In genomic region chr4:15654556-15655222, GRCh38 we compare ENCODE assay signal across 8 cellular contexts. TPM values are rescaled to one million over a fixed set of nuclear protein-coding genes. Genes with fewer than 3 reads are reported as not detected.
DNase-seq lines count a peak whose midpoint lies in the region; ATAC-seq and TF ChIP-seq lines count a peak whose summit lies in the region.

No MANE protein-coding gene starts in this region.

- H3K27me3 ChIP-seq in skeletal muscle tissue (ENCODE audit: control insufficient read depth in 3 of 3, insufficient read depth in 3 of 3, low read length in 3 of 3) = no peaks in the 10 kb centered on the region

- ATAC-seq in HG03354 (IDR thresholded peaks at IDR 0.05; ENCODE audit: poor library complexity, severe bottlenecking, unreplicated experiment) = peak; percentile 59

- H3K9me3 ChIP-seq in SK-N-MC (ENCODE audit: low read depth, low read length) (no peaks in the 10 kb centered on the region), skeletal muscle tissue (ENCODE audit: control insufficient read depth in 3 of 3, low read length in 3 of 3) (no peaks in the 10 kb centered on the region)

- peak in 11 of 14 donors; percentile 27 to 84 (median 63) for DNase-seq in C1 segment of cervical spinal cord (lab: John Stamatoyannopoulos, UW)
- peak; percentile 13 for DNase-seq in GM19240 (ENCODE audit: insufficient read length, low spot score)
- DNase-seq in SK-N-MC (ENCODE audit: low read depth, low spot score) = no peak
- no peak for DNase-seq in astrocyte of the cerebellum (ENCODE audit: low read depth)
- peak; percentile 55 for DNase-seq in iPS-NIHi7 (ENCODE audit: extremely low spot score)
- DNase-seq in dedifferentiated amniotic fluid mesenchymal stem cell (ENCODE audit: extremely low spot score) = no peak

- H3K4me1 ChIP-seq in skeletal muscle tissue (ENCODE audit: control insufficient read depth in 3 of 3, insufficient read depth in 3 of 3, low read length in 3 of 3) = peaks cover 18 to 35% (median 29%) of the 10 kb centered on the region in 3 donors

- H3K9ac ChIP-seq in SK-N-MC (ENCODE audit: insufficient read length) (peak overlapping the region; percentile 85), skeletal muscle tissue (ENCODE audit: low read depth in 1 of 3, low read length in 3 of 3) (peak overlapping the region; percentile 87 to 90 (median 90))

- H3K36me3 ChIP-seq in SK-N-MC (ENCODE audit: insufficient read depth, low read length) = no peaks in the 10 kb centered on the region
- no peaks in the 10 kb centered on the region for H3K36me3 ChIP-seq in skeletal muscle tissue (ENCODE audit: control insufficient read depth in 3 of 3, insufficient read depth in 3 of 3, low read length in 3 of 3)

- H3K27ac ChIP-seq in SK-N-MC = peak overlapping the region; percentile 88
- H3K27ac ChIP-seq in skeletal muscle tissue (ENCODE audit: low read depth, low read length) = peak overlapping the region; percentile 99

- in situ Hi-C loops in astrocyte of the cerebellum (cut with HindIII; ENCODE audit: low sequenced_read_pairs) = no loop called here

- no peak for TF ChIP-seq CTCF in astrocyte of the cerebellum (IDR thresholded peaks at IDR 0.05; ENCODE audit: low read depth, low read length, missing control alignments)

- H3K4me3 ChIP-seq in SK-N-MC (peak overlapping the region; percentile 87), astrocyte of the cerebellum (ENCODE audit: low read depth, low read length) (peak overlapping the region; percentile 79), skeletal muscle tissue (ENCODE audit: low read length in 3 of 3) (peak overlapping the region; percentile 87 to 90 (median 89))

RNA-seq across cellular contexts. Expression of gene FBXL5, which starts 0.5 kb away (rescaled TPM):
- 133 TPM for total RNA-seq in skeletal muscle tissue

RNA-seq across cellular contexts. Expression of gene FAM200B, which starts 26.9 kb away (rescaled TPM):
- 12.0 TPM for total RNA-seq in skeletal muscle tissue

RNA-seq across cellular contexts. Expression of gene BST1, which starts 48.2 kb away (rescaled TPM):
- 5.2 TPM for total RNA-seq in skeletal muscle tissue

Comparison
In these comparisons a context has a peak if more than half of its experiments do, and no peak if none do; other contexts are left out.
1. DNase-seq: peak in C1 segment of cervical spinal cord (11 of 14), GM19240 (single experiment) and iPS-NIHi7 (single experiment); none in SK-N-MC (single experiment), astrocyte of the cerebellum (single experiment) and dedifferentiated amniotic fluid mesenchymal stem cell (single experiment).
2. Peak in every context shown above with its lines, with median percentiles within 50 percentile points of each other: H3K4me3 ChIP-seq.